In genomic region chr6:131911951-131912350, GRCh38 we compare ENCODE assay signal across 1 cellular context.
TF ChIP-seq lines count a peak whose summit lies in the region.

No MANE protein-coding gene starts in this region.

TF ChIP-seq in WTC11, 78 proteins besides CTCF, POLR2A, EP300 and RAD21 (continued from another document):
- TF ChIP-seq ZNF532 (CRISPR knock-in tag; IDR thresholded peaks at IDR 0.05; ENCODE audit: borderline replicate concordance) (no peak), ZNF219 (CRISPR knock-in tag; IDR thresholded peaks at IDR 0.05; ENCODE audit: borderline replicate concordance) (no peak), ZNF512 (CRISPR knock-in tag; IDR thresholded peaks at IDR 0.05; ENCODE audit: borderline replicate concordance) (no peak)
